ENCODE assay signal across 9 cellular contexts in the genomic region with DNA sequence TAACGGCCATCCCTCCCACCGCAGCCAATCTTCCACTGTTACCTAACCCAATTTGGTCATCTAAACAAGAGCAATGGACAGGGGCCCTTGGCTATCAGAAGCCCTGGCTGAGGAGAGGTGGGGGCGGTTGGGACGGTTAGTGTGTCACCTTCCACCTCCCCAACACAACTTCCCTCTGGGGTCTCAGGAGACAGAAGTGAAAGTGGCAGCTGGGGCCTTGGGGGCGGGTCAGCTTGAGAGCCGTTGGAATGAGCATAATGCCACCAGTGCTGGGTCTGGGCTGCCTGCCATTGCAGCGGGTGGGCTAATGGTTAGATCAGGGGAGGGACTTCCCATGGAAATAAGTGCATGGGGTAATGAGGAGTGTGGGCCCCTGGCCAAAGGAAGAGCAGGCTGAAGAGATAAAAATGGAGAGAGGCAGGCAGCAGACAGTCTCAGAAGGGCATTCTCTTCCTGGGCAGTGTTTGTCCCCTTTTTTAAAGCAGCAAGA. TPM values are rescaled to one million over a fixed set of nuclear protein-coding genes. Genes with fewer than 3 reads are reported as not detected.
DNase-seq lines count a peak whose midpoint lies in the region; ATAC-seq and TF ChIP-seq lines count a peak whose summit lies in the region.
"Had no signal": no experiment of that assay in that cellular context is flagged by ENCODE, and none has a peak within 500 bp of the region (broad histone marks: within the 10 kb centered on the region; RNA-seq: fewer than 3 reads in every experiment).

No MANE protein-coding gene starts in this region.

- peaks cover 96 to 98% of the 10 kb centered on the region in 2 donors for H3K4me1 ChIP-seq in gastrocnemius medialis

- peaks cover 68% of the 10 kb centered on the region for H3K4me1 Mint-ChIP-seq in endothelial cell (ENCODE audit: unreplicated experiment)

- DNase-seq in NOMO-1 treated with dmso at 0.1 percent for 144 hours (lab: John Stamatoyannopoulos, UW; ENCODE audit: unreplicated experiment) (peak; percentile 97), endothelial cell (ENCODE audit: low spot score) (no peak), gastrocnemius medialis (peak in 1 of 2 donors; percentile 65), GM19240 (ENCODE audit: insufficient read length, low spot score) (no peak), SW 1271 (lab: John Stamatoyannopoulos, UW) (no peak)
- no peak for DNase-seq in activated CD4-positive, CD25-positive, alpha-beta regulatory T cell (lab: John Stamatoyannopoulos, UW)

- H3K36me3 ChIP-seq in gastrocnemius medialis, result no peaks in the 10 kb centered on the region

- no peak for TF ChIP-seq CTCF in endothelial cell (IDR thresholded peaks at IDR 0.05; ENCODE audit: unreplicated experiment)
- no peak for TF ChIP-seq CTCF in gastrocnemius medialis (IDR thresholded peaks at IDR 0.05 in 4 of 5, conservative IDR thresholded peaks at IDR 0.05 in 1 of 5)

- in situ Hi-C loops in gastrocnemius medialis (cut with MboI; ENCODE audit: low sequenced_read_pairs in 4 of 4), result loop anchor here in 1 of 4 donors (25.0 kb wide), 1 partner anchor 380 kb away; the partner anchor contains the start of gene LMNA

- ATAC-seq in gastrocnemius medialis (no peak), HG02973 (IDR thresholded peaks at IDR 0.05; ENCODE audit: unreplicated experiment) (no peak)

- TF ChIP-seq POLR2A in GM18526 (IDR thresholded peaks at IDR 0.05; ENCODE audit: extremely low read depth, insufficient read length), result peak; percentile 34
- no peak for TF ChIP-seq POLR2A in gastrocnemius medialis (IDR thresholded peaks at IDR 0.05)

- peak overlapping the region; percentile 96 to 99 (median 98) for H3K27ac ChIP-seq in gastrocnemius medialis

- H3K9me3 ChIP-seq in gastrocnemius medialis, result no peaks in the 10 kb centered on the region

- H3K9me3 Mint-ChIP-seq in endothelial cell (ENCODE audit: unreplicated experiment), result no peaks in the 10 kb centered on the region
- H3K9me3 Mint-ChIP-seq: T-helper 1 cell treated with Interleukin-12 subunit alpha and Interleukin-12 subunit beta and Interleukin-4 antibody, amounts not matched to agents 30 μg/mL and 1 μg/mL, for 36 hours had no signal

- peaks cover 10% of the 10 kb centered on the region for H3K36me3 Mint-ChIP-seq in endothelial cell (ENCODE audit: low read depth, unreplicated experiment)

- H3K4me3 ChIP-seq in gastrocnemius medialis, result peak overlapping the region; percentile 40 to 89 (median 56)

- H3K27ac Mint-ChIP-seq in endothelial cell (ENCODE audit: unreplicated experiment), result peak overlapping the region; percentile 72
- H3K27ac Mint-ChIP-seq: T-helper 1 cell treated with Interleukin-12 subunit alpha and Interleukin-12 subunit beta and Interleukin-4 antibody, amounts not matched to agents 30 μg/mL and 1 μg/mL, for 36 hours had no signal

- H3K4me3 Mint-ChIP-seq in endothelial cell (ENCODE audit: unreplicated experiment), result peak overlapping the region; percentile 63
- H3K4me3 Mint-ChIP-seq: T-helper 1 cell treated with Interleukin-12 subunit alpha and Interleukin-12 subunit beta and Interleukin-4 antibody, amounts not matched to agents 30 μg/mL and 1 μg/mL, for 36 hours had no signal

- intact Hi-C loops in gastrocnemius medialis (cut with DNase I; ENCODE audit: low total_unique reads), result loop anchor here (1.0 to 10.0 kb wide), 2 partner anchors 13 to 1488 kb away; partner anchors contain the start of gene ZBTB7B

- H3K27me3 Mint-ChIP-seq in endothelial cell (ENCODE audit: unreplicated experiment), result peaks cover 27% of the 10 kb centered on the region

- H3K27me3 ChIP-seq in gastrocnemius medialis, result no peaks in the 10 kb centered on the region

RNA-seq across cellular contexts. Expression of gene MEF2D, which starts 7.9 kb away (rescaled TPM):
- total RNA-seq in endothelial cell (ENCODE audit: unreplicated experiment), result 45.2 TPM
- total RNA-seq in gastrocnemius medialis, result 100 to 1,000 TPM; 129 to 260 (median 168) TPM
